Comparison of ENCODE assay signal across 12 cellular contexts in genomic region chr15:45314960-45315359, GRCh38.
A peak's percentile ranks its signal among the peaks of the same experiment; 100 is the strongest.
DNase-seq lines count a peak whose midpoint lies in the region; ATAC-seq, FAIRE-seq and TF ChIP-seq lines count a peak whose summit lies in the region.
"Had no signal": no experiment of that assay in that cellular context is flagged by ENCODE, and none has a peak within 500 bp of the region (broad histone marks: within the 10 kb centered on the region; RNA-seq: fewer than 3 reads in every experiment).

No MANE protein-coding gene starts in this region.

- intact Hi-C loops in K562 (cut with micrococcal nuclease): loop anchor here (1.0 kb wide), 1 partner anchor 84 kb away; no protein-coding TSS in a partner anchor

- no peaks in the 10 kb centered on the region for H4K20me1 ChIP-seq in K562 (replicated peaks; ENCODE audit: control insufficient read depth, insufficient read depth, low read length)

- peak in 1 of 2 experiments; percentile 42; a peak in 2 of 4 replicates for TF ChIP-seq RAD21 in K562 (CRISPR knock-in tag; conservative IDR thresholded peaks at IDR 0.05 in 1 of 2, IDR thresholded peaks at IDR 0.05 in 1 of 2)

- no peak for TF ChIP-seq POLR2A in K562 (conservative IDR thresholded peaks at IDR 0.05)

- POLR2A ChIA-PET in K562 (lab: Yijun Ruan, JAX): interaction anchor here (0.7 to 1.4 kb wide), 4 partner anchors 9 to 337 kb away, joined by 3 to 4 read pairs (median 3); no protein-coding TSS in a partner anchor

- CTCF ChIA-PET in K562 (lab: Yijun Ruan, JAX; ENCODE audit: low intra/inter-chr PET ratio): interaction anchor here (1.9 kb wide), 1 partner anchor 143 kb away, joined by 7 read pairs; no protein-coding TSS in a partner anchor

- H2AFZ ChIP-seq in ACC112 (ENCODE audit: low read length, unreplicated experiment): peak overlapping the region; percentile 51
- peak overlapping the region; percentile 81 for H2AFZ ChIP-seq in K562 (ENCODE audit: low read depth, low read length)

- TF ChIP-seq CTCF in HFF-Myc (IDR thresholded peaks at IDR 0.05; ENCODE audit: low read depth, low read length, missing control alignments) (peak; percentile 6), K562 (IDR thresholded peaks at IDR 0.05 in 2 of 3, conservative IDR thresholded peaks at IDR 0.05 in 1 of 3; ENCODE audit: insufficient read depth in 2 of 3, low read depth in 1 of 3, low read length in 3 of 3) (peak; percentile 40 to 52 (median 43); a peak in 5 of 6 replicates), coronary artery (IDR thresholded peaks at IDR 0.05) (no peak)

- in situ Hi-C loops in K562 (cut with MboI): no loop called here

- no peaks in the 10 kb centered on the region; the same call in 1 of the 2 replicates for H3K9me3 ChIP-seq in K562 (replicated peaks; ENCODE audit: control insufficient read depth, insufficient read depth, low read depth, low read length)

- H3K27me3 ChIP-seq in ACC112 (ENCODE audit: insufficient read depth, low read length) (peaks cover 24% of the 10 kb centered on the region), K562 (ENCODE audit: control insufficient read depth in 2 of 2, insufficient read depth in 2 of 2, low read length in 2 of 2) (no peaks in the 10 kb centered on the region; a peak in 2 of 5 replicates)

- no peaks in the 10 kb centered on the region for H3K79me2 ChIP-seq in ACC112 (ENCODE audit: control insufficient read depth, insufficient read depth, low read length, unreplicated experiment)
- no peaks in the 10 kb centered on the region for H3K79me2 ChIP-seq in K562 (ENCODE audit: control insufficient read depth, insufficient read depth, low read length)

- WGBS in K562 (ENCODE audit: insufficient coverage, low coverage, missing lambda C conversion rate): 2% methylated on average over 13 of the region's 13 CpGs

- TF ChIP-seq EP300 in K562 (IDR thresholded peaks at IDR 0.05; ENCODE audit: low read length): no peak

- ATAC-seq in K562: peak; percentile 95
- ATAC-seq in GM21576 (IDR thresholded peaks at IDR 0.05; ENCODE audit: unreplicated experiment): no peak
- no peak for ATAC-seq in HG02852 (IDR thresholded peaks at IDR 0.05; ENCODE audit: unreplicated experiment)

- H3K4me1 ChIP-seq in ACC112 (ENCODE audit: control insufficient read depth, insufficient read depth, low read length, unreplicated experiment): no peaks in the 10 kb centered on the region
- no peaks in the 10 kb centered on the region; a peak in 1 of 5 replicates for H3K4me1 ChIP-seq in K562 (replicated peaks in 1 of 2; ENCODE audit: control insufficient read depth in 2 of 2, insufficient read depth in 2 of 2, low read length in 2 of 2)

- TSS peak; percentile 54 for BruUV-seq in K562 (replicated peaks; lab: Mats Ljungman, UMichigan)

- peak; percentile 78 for FAIRE-seq in K562 (lab: Jason Lieb, UNC)

- no peak for DNase-seq in HFF-Myc (ENCODE audit: extremely low read depth, low read depth)
- DNase-seq in K562 (ENCODE audit: extremely low read depth in 1 of 4, low spot score in 3 of 4): peak in 2 of 4 experiments; percentile 18 to 69
- peak; percentile 68 for DNase-seq in islet precursor cell
- no peak for DNase-seq in coronary artery (ENCODE audit: low spot score)
- no peak for DNase-seq in NCI-H1436 (lab: John Stamatoyannopoulos, UW)
- DNase-seq: activated effector memory CD4-positive, alpha-beta T cell treated with anti-CD3 and anti-CD28 coated beads, Interleukin-2, amount 50 U/mL, for 16 hours; CD8-positive, alpha-beta memory T cell; kidney glomerular epithelial cell; WERI-Rb-1 had no signal

- H3K4me2 ChIP-seq in K562 (ENCODE audit: insufficient read depth, low read length): peak overlapping the region; percentile 61

- H3K4me3 ChIP-seq in ACC112 (ENCODE audit: low read depth, low read length) (no peak overlapping the region), HFF-Myc (replicated peaks; ENCODE audit: low read depth, low read length) (no peak overlapping the region), K562 (no peak overlapping the region), coronary artery (no peak overlapping the region)

- H3K36me3 ChIP-seq in ACC112 (ENCODE audit: insufficient read depth, low read length) (no peaks in the 10 kb centered on the region), K562 (ENCODE audit: control insufficient read depth, insufficient read depth, low read length) (no peaks in the 10 kb centered on the region)
- H3K36me3 ChIP-seq: WERI-Rb-1 had no signal

- H3K27ac ChIP-seq in ACC112 (ENCODE audit: low read depth, low read length) (no peak overlapping the region), K562 (ENCODE audit: extremely low read depth, low read depth, low read length) (no peak overlapping the region), coronary artery (no peak overlapping the region)
- H3K27ac ChIP-seq: WERI-Rb-1 had no signal

- H3K9ac ChIP-seq in K562 (ENCODE audit: insufficient read depth in 1 of 2, low read depth in 2 of 2, low read length in 2 of 2): no peak overlapping the region

- H3K9me1 ChIP-seq in K562 (ENCODE audit: control insufficient read depth, insufficient read depth, low read length): no peaks in the 10 kb centered on the region

TF ChIP-seq in K562, 482 proteins besides CTCF, POLR2A, EP300 and RAD21 (continues in another document):
- TF ChIP-seq ZNF407 (IDR thresholded peaks at IDR 0.05; ENCODE audit: low read depth): no peak
- TF ChIP-seq ZBTB9 (CRISPR knock-in tag; IDR thresholded peaks at IDR 0.05): no peak
- no peak for TF ChIP-seq NR4A1 (CRISPR knock-in tag; IDR thresholded peaks at IDR 0.05)
- TF ChIP-seq NR4A1 (tag; IDR thresholded peaks at IDR 0.05): no peak
- TF ChIP-seq ERF (CRISPR knock-in tag; IDR thresholded peaks at IDR 0.05): no peak
- no peak for TF ChIP-seq SP1 (CRISPR knock-in tag; IDR thresholded peaks at IDR 0.05)
- no peak for TF ChIP-seq SMAD2 (IDR thresholded peaks at IDR 0.05; ENCODE audit: low read depth, low read length)
